In the genomic region with DNA sequence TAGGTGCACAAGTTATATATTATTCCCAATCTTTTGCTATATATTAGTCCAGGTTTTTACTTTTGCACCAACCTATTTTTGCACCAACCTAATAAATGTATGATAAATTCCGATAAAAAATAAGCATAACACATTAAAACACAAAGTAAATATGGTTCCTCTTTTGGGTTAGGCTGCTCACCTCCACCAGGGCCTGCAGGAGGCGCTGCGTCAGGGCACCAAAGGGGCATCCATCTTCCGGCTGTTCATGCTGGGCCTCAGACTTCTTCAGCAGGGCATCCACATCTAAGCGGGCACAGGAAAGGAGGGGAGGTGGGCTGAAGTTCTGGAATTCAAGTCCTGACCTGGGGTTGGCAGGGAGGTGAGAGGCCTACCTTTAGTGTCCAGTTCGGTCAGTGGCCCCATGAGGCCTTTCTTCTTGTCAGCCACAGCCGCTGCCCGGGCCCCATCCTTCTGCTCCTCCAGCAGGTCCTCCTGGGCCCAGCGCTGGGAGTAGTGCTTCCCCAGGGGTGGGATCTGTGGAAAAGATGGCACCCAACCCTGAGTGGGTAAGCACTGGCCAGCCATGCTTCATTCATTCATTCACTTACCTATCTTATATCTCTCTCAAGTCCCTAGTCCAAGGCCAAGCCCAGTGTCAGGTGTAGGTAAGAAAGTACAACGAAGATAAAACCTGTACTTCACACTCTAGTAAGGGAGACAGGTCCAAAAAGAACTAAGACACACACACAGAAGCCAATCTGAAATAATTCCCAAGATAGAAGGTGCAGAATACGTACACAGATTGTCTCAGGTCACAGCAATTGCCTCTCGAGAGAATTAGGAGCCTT, we compare ENCODE assay signal across 10 cellular contexts. TPM values are rescaled to one million over a fixed set of nuclear protein-coding genes. Genes with fewer than 3 reads are reported as not detected.
DNase-seq lines count a peak whose midpoint lies in the region; TF ChIP-seq lines count a peak whose summit lies in the region.
"Had no signal": no experiment of that assay in that cellular context is flagged by ENCODE, and none has a peak within 500 bp of the region (broad histone marks: within the 10 kb centered on the region; RNA-seq: fewer than 3 reads in every experiment).

No MANE protein-coding gene starts in this region.

- H3K9me3 Mint-ChIP-seq in activated T-cell treated with anti-CD3 and anti-CD28 coated beads, Interleukin-2, amount 50 U/mL, for 24 hours, result no peaks in the 10 kb centered on the region
- H3K9me3 Mint-ChIP-seq in progenitor cell of endocrine pancreas (ENCODE audit: low read depth), result no peaks in the 10 kb centered on the region

- peaks cover 68% of the 10 kb centered on the region for H3K4me1 Mint-ChIP-seq in activated T-cell treated with anti-CD3 and anti-CD28 coated beads, Interleukin-2, amount 50 U/mL, for 24 hours (ENCODE audit: low read depth)
- peaks cover 4% of the 10 kb centered on the region for H3K4me1 Mint-ChIP-seq in progenitor cell of endocrine pancreas (ENCODE audit: low read depth)

- peaks cover 95% of the 10 kb centered on the region for H3K36me3 Mint-ChIP-seq in activated T-cell treated with anti-CD3 and anti-CD28 coated beads, Interleukin-2, amount 50 U/mL, for 24 hours (ENCODE audit: low read depth)
- H3K36me3 Mint-ChIP-seq in progenitor cell of endocrine pancreas (ENCODE audit: insufficient read depth), result peaks cover 33% of the 10 kb centered on the region

- peak overlapping the region; percentile 49 for H3K4me3 Mint-ChIP-seq in activated T-cell treated with anti-CD3 and anti-CD28 coated beads, Interleukin-2, amount 50 U/mL, for 24 hours
- no peak overlapping the region for H3K4me3 Mint-ChIP-seq in progenitor cell of endocrine pancreas (ENCODE audit: low read depth)

- H3K4me3 ChIP-seq in NB4 (ENCODE audit: low read depth, low read length) (no peak overlapping the region), cardiac fibroblast (replicated peaks in 1 of 2; ENCODE audit: low read depth in 2 of 2, low read length in 2 of 2) (no peak overlapping the region)
- H3K4me3 ChIP-seq: thyroid gland had no signal

- no peak for TF ChIP-seq POLR2A in NB4 (IDR thresholded peaks at IDR 0.05; ENCODE audit: extremely low read depth, insufficient read length)

- no peak for DNase-seq in activated T-cell treated with anti-CD3 and anti-CD28 coated beads, Interleukin-2, amount 50 U/mL, for 24 hours
- no peak for DNase-seq in activated T-cell treated with anti-CD3 and anti-CD28 coated beads, Interleukin-2, amount 50 U/mL, for 1 hour
- peak; percentile 54 for DNase-seq in NB4 (ENCODE audit: low read depth)
- no peak for DNase-seq in cardiac fibroblast (ENCODE audit: low read depth in 2 of 2)
- DNase-seq in progenitor cell of endocrine pancreas (ENCODE audit: low spot score, unreplicated experiment), result no peak
- DNase-seq in NCI-H2227 (lab: John Stamatoyannopoulos, UW; ENCODE audit: unreplicated experiment), result no peak
- no peak for DNase-seq in NCI-H748 treated with DMSO at 0.1 percent for 48 hours (lab: John Stamatoyannopoulos, UW)
- no peak for DNase-seq in SIG-M5 (lab: John Stamatoyannopoulos, UW)
- DNase-seq: COR-L47, thyroid gland had no signal

- peak; percentile 76 for TF ChIP-seq CTCF in NB4 (IDR thresholded peaks at IDR 0.05; ENCODE audit: low read depth, low read length)
- peak; percentile 57 for TF ChIP-seq CTCF in cardiac fibroblast (IDR thresholded peaks at IDR 0.05; ENCODE audit: low read depth, low read length)
- TF ChIP-seq CTCF in progenitor cell of endocrine pancreas (IDR thresholded peaks at IDR 0.05; ENCODE audit: unreplicated experiment), result peak; percentile 49

- H3K27me3 Mint-ChIP-seq in activated T-cell treated with anti-CD3 and anti-CD28 coated beads, Interleukin-2, amount 50 U/mL, for 24 hours, result no peaks in the 10 kb centered on the region
- no peaks in the 10 kb centered on the region for H3K27me3 Mint-ChIP-seq in progenitor cell of endocrine pancreas

- peak overlapping the region; percentile 96 for H3K27ac Mint-ChIP-seq in activated T-cell treated with anti-CD3 and anti-CD28 coated beads, Interleukin-2, amount 50 U/mL, for 24 hours
- no peak overlapping the region for H3K27ac Mint-ChIP-seq in progenitor cell of endocrine pancreas

RNA-seq across cellular contexts. Expression of a gene that starts 5.2 kb away (rescaled TPM):
- total RNA-seq in progenitor cell of endocrine pancreas, result 66.6 and 70.8 TPM in 2 replicates

RNA-seq across cellular contexts. Expression of a gene that starts 5.8 kb away (rescaled TPM):
- total RNA-seq in progenitor cell of endocrine pancreas, result 129 and 135 TPM in 2 replicates

RNA-seq across cellular contexts. Expression of a gene that starts 17.3 kb away (rescaled TPM):
- 16.9 and 17.1 TPM in 2 replicates for total RNA-seq in progenitor cell of endocrine pancreas

RNA-seq across cellular contexts. Expression of a gene that starts 23.0 kb away (rescaled TPM):
- 51.6 and 59.6 TPM in 2 replicates for total RNA-seq in progenitor cell of endocrine pancreas

RNA-seq across cellular contexts. Expression of a gene that starts 37.3 kb away (rescaled TPM):
- 46.3 and 47.7 TPM in 2 replicates for total RNA-seq in progenitor cell of endocrine pancreas
